ENCODE assay signal across 11 cellular contexts in genomic region chr2:100903534-100904258, GRCh38.
DNase-seq lines count a peak whose midpoint lies in the region; ATAC-seq, FAIRE-seq and TF ChIP-seq lines count a peak whose summit lies in the region.
"Had no signal": no experiment of that assay in that cellular context is flagged by ENCODE, and none has a peak within 500 bp of the region (broad histone marks: within the 10 kb centered on the region; RNA-seq: fewer than 3 reads in every experiment).

No MANE protein-coding gene starts in this region.

- no peak overlapping the region for H3K4me3 ChIP-seq in bronchial epithelial cell (ENCODE audit: low read depth, low read length)

- POLR2A ChIA-PET in GM10248 (lab: Yijun Ruan, JAX) = no interaction called here

- H3K9me3 Mint-ChIP-seq in Calu3 (ENCODE audit: low read depth, unreplicated experiment) (no peaks in the 10 kb centered on the region), nephron progenitor cell (no peaks in the 10 kb centered on the region), immature natural killer cell (peaks cover 0 to 2% (median 0%) of the 10 kb centered on the region in 6 donors)
- H3K9me3 Mint-ChIP-seq: activated T-cell treated with anti-CD3 and anti-CD28 coated beads, Interleukin-2, amount 50 U/mL, for 4 hours had no signal

- no peaks in the 10 kb centered on the region for H3K27me3 ChIP-seq in bronchial epithelial cell (ENCODE audit: control insufficient read depth, insufficient read depth, low read length)

- DNase-seq in Calu3 (no peak), bronchial epithelial cell (ENCODE audit: low read depth) (peak; percentile 88), nephron progenitor cell (no peak), immature natural killer cell (no peak), frontal cortex (ENCODE audit: low spot score in 2 of 2) (no peak), GM10248 (ENCODE audit: extremely low spot score) (no peak)
- DNase-seq: activated T-cell treated with anti-CD3 and anti-CD28 coated beads, Interleukin-2, amount 50 U/mL, for 4 hours; Karpas-422 had no signal

- H3K4me3 Mint-ChIP-seq in Calu3 (ENCODE audit: low read depth, unreplicated experiment) (no peak overlapping the region), nephron progenitor cell (no peak overlapping the region), immature natural killer cell (no peak overlapping the region)
- H3K4me3 Mint-ChIP-seq: activated T-cell treated with anti-CD3 and anti-CD28 coated beads, Interleukin-2, amount 50 U/mL, for 4 hours; nephron had no signal

- no peak for FAIRE-seq in bronchial epithelial cell (lab: Jason Lieb, UNC)
- no peak for FAIRE-seq in frontal cortex (lab: Jason Lieb, UNC)

- H3K36me3 Mint-ChIP-seq in Calu3 (ENCODE audit: insufficient read depth, unreplicated experiment) (peaks cover 42% of the 10 kb centered on the region), nephron progenitor cell (ENCODE audit: low read depth) (no peaks in the 10 kb centered on the region), immature natural killer cell (no peaks in the 10 kb centered on the region)

- TF ChIP-seq CTCF in Calu3 (IDR thresholded peaks at IDR 0.05; ENCODE audit: unreplicated experiment) (no peak), bronchial epithelial cell (IDR thresholded peaks at IDR 0.05; ENCODE audit: insufficient read depth, low read length, severe bottlenecking) (no peak), nephron progenitor cell (IDR thresholded peaks at IDR 0.05) (no peak), GM10248 (IDR thresholded peaks at IDR 0.05; ENCODE audit: control extremely low read depth, extremely low read depth, low read depth, missing control alignments) (no peak)

- H3K4me1 Mint-ChIP-seq in Calu3 (ENCODE audit: low read depth, unreplicated experiment) = peaks cover 42% of the 10 kb centered on the region
- peaks cover 18% of the 10 kb centered on the region for H3K4me1 Mint-ChIP-seq in nephron progenitor cell
- no peaks in the 10 kb centered on the region for H3K4me1 Mint-ChIP-seq in immature natural killer cell

- no TSS peak for BruUV-seq in Calu3 (replicated peaks; lab: Mats Ljungman, UMichigan)

- CTCF ChIA-PET in Calu3 (lab: Charles Lee) (interaction anchor here (0.6 to 1.4 kb wide), 7 partner anchors 10 to 294 kb away, joined by 3 to 10 read pairs (median 3); no protein-coding TSS in a partner anchor), GM10248 (lab: Yijun Ruan, JAX) (interaction anchor here (1.2 kb wide), 1 partner anchor 8 kb away, joined by 4 read pairs; no protein-coding TSS in a partner anchor)

- H3K27ac Mint-ChIP-seq in Calu3 (ENCODE audit: unreplicated experiment) (peak overlapping the region; percentile 63), nephron progenitor cell (peak overlapping the region; percentile 77), immature natural killer cell (no peak overlapping the region)

- no peak for TF ChIP-seq RAD21 in Ishikawa (IDR thresholded peaks at IDR 0.05; ENCODE audit: low read depth)

- ATAC-seq in GM18511 (IDR thresholded peaks at IDR 0.05; ENCODE audit: unreplicated experiment) = no peak
- ATAC-seq: activated T-cell treated with anti-CD3 and anti-CD28 coated beads, Interleukin-2, amount 50 U/mL, for 4 hours had no signal

- TF ChIP-seq EP300 in Ishikawa (IDR thresholded peaks at IDR 0.05; ENCODE audit: borderline replicate concordance) = no peak

- H3K36me3 ChIP-seq in bronchial epithelial cell (ENCODE audit: control insufficient read depth, insufficient read depth, low read length) = peaks cover 7% of the 10 kb centered on the region

- intact Hi-C loops in Calu3 (cut with micrococcal nuclease; ENCODE audit: unreplicated experiment) = loop anchor here (5.0 kb wide), 1 partner anchor 81 kb away; the partner anchor contains the start of gene NPAS2

- H3K27me3 Mint-ChIP-seq in Calu3 (ENCODE audit: unreplicated experiment) = no peaks in the 10 kb centered on the region
- H3K27me3 Mint-ChIP-seq in nephron progenitor cell (ENCODE audit: low read depth, poor library complexity) = peaks cover 13% of the 10 kb centered on the region
- peaks cover 1 to 5% (median 2%) of the 10 kb centered on the region in 3 donors for H3K27me3 Mint-ChIP-seq in immature natural killer cell (ENCODE audit: low read depth in 3 of 3)

TF ChIP-seq in Ishikawa, 13 proteins besides CTCF, POLR2A, EP300 and RAD21:
- TF ChIP-seq TAF1 (IDR thresholded peaks at IDR 0.05; ENCODE audit: low read depth) (no peak), ZBTB7A (IDR thresholded peaks at IDR 0.05; ENCODE audit: low read depth) (no peak), TEAD4 (IDR thresholded peaks at IDR 0.05) (no peak), CEBPB (IDR thresholded peaks at IDR 0.05) (peak; percentile 54; the same call in 1 of the 2 replicates)
TF ChIP-seq in Ishikawa: peak in this region for 1.

Comparison
In these comparisons a context has a peak if more than half of its experiments do, and no peak if none do; other contexts are left out.
1. H3K27ac Mint-ChIP-seq: peak in Calu3 (single experiment) and nephron progenitor cell (single experiment); none in immature natural killer cell (0 of 6).